30 cellular contexts compared by ENCODE assay signal in the genomic region with DNA sequence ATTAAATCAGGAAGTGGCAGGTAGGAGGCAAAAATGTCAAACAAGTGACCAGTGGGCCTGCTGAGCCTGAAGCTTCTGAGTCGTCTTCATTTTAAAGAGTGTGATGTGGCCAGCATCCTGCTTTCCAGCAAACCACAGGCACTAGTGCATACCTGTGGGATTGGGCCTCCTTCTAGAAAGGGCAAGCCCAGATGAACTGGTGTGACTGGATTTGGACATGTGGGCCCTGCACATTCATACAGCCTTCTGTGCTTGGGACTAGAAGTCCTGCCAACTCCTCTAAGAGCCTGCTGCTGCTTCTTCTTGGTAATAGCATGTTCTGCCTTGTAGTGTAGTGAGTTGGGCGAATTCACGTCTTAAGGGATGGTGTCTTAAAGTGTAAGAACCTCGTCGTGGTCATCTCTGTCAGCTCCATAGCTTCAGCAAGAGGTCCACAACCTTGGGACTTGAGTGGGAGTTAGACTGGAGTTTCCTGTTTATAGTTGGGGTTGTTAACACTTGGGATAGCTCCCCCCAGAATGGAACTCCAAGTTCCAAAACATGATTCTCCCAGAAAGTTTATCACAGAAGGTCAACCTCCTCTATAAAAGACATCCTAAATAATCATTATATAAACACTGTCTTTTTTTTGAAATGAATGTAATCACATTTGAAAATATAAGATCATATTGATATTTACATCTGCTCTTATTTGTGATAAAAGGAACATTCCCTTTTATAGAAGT. TPM values are rescaled to one million over a fixed set of nuclear protein-coding genes. Genes with fewer than 3 reads are reported as not detected.
DNase-seq lines count a peak whose midpoint lies in the region; ATAC-seq, FAIRE-seq and TF ChIP-seq lines count a peak whose summit lies in the region.
"Had no signal": no experiment of that assay in that cellular context is flagged by ENCODE, and none has a peak within 500 bp of the region (broad histone marks: within the 10 kb centered on the region; RNA-seq: fewer than 3 reads in every experiment).

No MANE protein-coding gene starts in this region.

- no CpG with 5 or more reads among the region's 5 CpGs for WGBS in mesendoderm (ENCODE audit: extremely low coverage, insufficient coverage, low lambda C conversion rate)

- no peak overlapping the region for H3K27ac Mint-ChIP-seq in HFFc6
- H3K27ac Mint-ChIP-seq: activated CD4-positive, alpha-beta T cell treated with anti-CD3 and anti-CD28 coated beads, Interleukin-2, amount 10 ng/mL, durations not matched to agents 24 days and 14 days; activated naive CD4-positive, alpha-beta T cell treated with anti-CD3 and anti-CD28 coated beads, Interleukin-2, amount 50 U/mL, for 24 hours; mesothelial cell of epicardium; naive thymus-derived CD8-positive, alpha-beta T cell; stimulated activated effector memory CD8-positive, alpha-beta T cell treated with anti-CD3 and anti-CD28 coated beads, Interleukin-12 subunit alpha, Interleukin-12 subunit beta, amount 100 ng/mL, for 72 hours; T-helper 17 cell had no signal

- H3K4me3 ChIP-seq in bronchial epithelial cell (ENCODE audit: low read depth, low read length) (no peak overlapping the region), mesendoderm (ENCODE audit: low read length) (no peak overlapping the region)
- H3K4me3 ChIP-seq: BLaER1 treated with 17β-estradiol and CSF1 and Interleukin-3, amounts not matched to agents 10 nM and 100 nM; dorsolateral prefrontal cortex; heart right ventricle; spleen had no signal

- H3K56ac ChIP-seq in mesendoderm (ENCODE audit: low read length): no peak overlapping the region

- no peak overlapping the region for H3K4ac ChIP-seq in mesendoderm (ENCODE audit: low read depth, low read length)

- no peak overlapping the region for H4K5ac ChIP-seq in mesendoderm (ENCODE audit: low read length)

- no peaks in the 10 kb centered on the region for H3K9me3 Mint-ChIP-seq in HFFc6
- H3K9me3 Mint-ChIP-seq: activated CD4-positive, alpha-beta T cell treated with anti-CD3 and anti-CD28 coated beads, Interleukin-2, amount 10 ng/mL, durations not matched to agents 24 days and 14 days; activated naive CD4-positive, alpha-beta T cell treated with anti-CD3 and anti-CD28 coated beads, Interleukin-2, amount 50 U/mL, for 24 hours; mesothelial cell of epicardium; naive thymus-derived CD8-positive, alpha-beta T cell; stimulated activated effector memory CD8-positive, alpha-beta T cell treated with anti-CD3 and anti-CD28 coated beads, Interleukin-12 subunit alpha, Interleukin-12 subunit beta, amount 100 ng/mL, for 72 hours had no signal

- H3K79me1 ChIP-seq in mesendoderm (ENCODE audit: low read length): peaks cover 3% of the 10 kb centered on the region

- peaks cover 27% of the 10 kb centered on the region for H3K36me3 Mint-ChIP-seq in HFFc6 (ENCODE audit: low read depth)
- H3K36me3 Mint-ChIP-seq: activated naive CD4-positive, alpha-beta T cell treated with anti-CD3 and anti-CD28 coated beads, Interleukin-2, amount 50 U/mL, for 24 hours; mesothelial cell of epicardium; naive thymus-derived CD8-positive, alpha-beta T cell; stimulated activated effector memory CD8-positive, alpha-beta T cell treated with anti-CD3 and anti-CD28 coated beads, Interleukin-12 subunit alpha, Interleukin-12 subunit beta, amount 100 ng/mL, for 72 hours had no signal

- no peak overlapping the region for H2AK5ac ChIP-seq in mesendoderm (ENCODE audit: low read length)

- peak; percentile 20 for DNase-seq in AG20443 (ENCODE audit: low spot score)
- peak; percentile 47 for DNase-seq in HFFc6
- DNase-seq in bronchial epithelial cell (ENCODE audit: low read depth): peak; percentile 19
- DNase-seq in mesendoderm: no peak
- no peak for DNase-seq in NCI-H526 treated with DMSO at 0.1 percent for 48 hours (lab: John Stamatoyannopoulos, UW)
- no peak for DNase-seq in SKM-1 treated with dmso at 0.1 percent for 144 hours (lab: John Stamatoyannopoulos, UW; ENCODE audit: unreplicated experiment)
- no peak for DNase-seq in GM10248 (ENCODE audit: extremely low spot score)
- DNase-seq: ACHN; activated CD4-positive, alpha-beta T cell treated with anti-CD3 and anti-CD28 coated beads, Interleukin-2, amount 10 ng/mL, durations not matched to agents 24 days and 14 days; anterior cingulate cortex; central memory CD4-positive, alpha-beta T cell; COR-L47; dorsolateral prefrontal cortex; heart right ventricle; naive thymus-derived CD8-positive, alpha-beta T cell; NCI-H524; retina; spleen; stimulated activated CD4-positive, alpha-beta T cell treated with anti-CD3 and anti-CD28 coated beads, Interleukin-2, amount 100 ng/mL, for 48 hours; T-helper 17 cell had no signal

- H4K8ac ChIP-seq in mesendoderm (ENCODE audit: low read depth, low read length): no peak overlapping the region

- ATAC-seq in GM19023 (IDR thresholded peaks at IDR 0.05; ENCODE audit: unreplicated experiment): no peak
- ATAC-seq: heart right ventricle; left lobe of liver; naive thymus-derived CD8-positive, alpha-beta T cell; stimulated activated effector memory CD8-positive, alpha-beta T cell treated with anti-CD3 and anti-CD28 coated beads, Interleukin-12 subunit alpha, Interleukin-12 subunit beta, amount 100 ng/mL, for 72 hours; T-helper 17 cell had no signal

- POLR2A ChIA-PET in GM10248 (lab: Yijun Ruan, JAX): no interaction called here

- H3K27me3 ChIP-seq in bronchial epithelial cell (ENCODE audit: control insufficient read depth, insufficient read depth, low read length) (no peaks in the 10 kb centered on the region), mesendoderm (ENCODE audit: insufficient read depth, low read length, poor library complexity) (no peaks in the 10 kb centered on the region)
- H3K27me3 ChIP-seq: BLaER1 treated with 17β-estradiol and CSF1 and Interleukin-3, amounts not matched to agents 10 nM and 100 nM; dorsolateral prefrontal cortex; spleen had no signal

- no peak overlapping the region for H2BK15ac ChIP-seq in mesendoderm (replicated peaks; ENCODE audit: low read depth)

- peak overlapping the region; percentile 10 for H3K27ac ChIP-seq in mesendoderm (ENCODE audit: low read depth, low read length)
- H3K27ac ChIP-seq: BLaER1 treated with 17β-estradiol and CSF1 and Interleukin-3, amounts not matched to agents 10 nM and 100 nM; dorsolateral prefrontal cortex; heart right ventricle; KMS-11; spleen; VCaP had no signal

- H3K79me2 ChIP-seq in mesendoderm (ENCODE audit: control insufficient read depth, insufficient read depth, low read length): no peaks in the 10 kb centered on the region

- H3K4me3 Mint-ChIP-seq in HFFc6: no peak overlapping the region
- H3K4me3 Mint-ChIP-seq: activated CD4-positive, alpha-beta T cell treated with anti-CD3 and anti-CD28 coated beads, Interleukin-2, amount 10 ng/mL, durations not matched to agents 24 days and 14 days; activated naive CD4-positive, alpha-beta T cell treated with anti-CD3 and anti-CD28 coated beads, Interleukin-2, amount 50 U/mL, for 24 hours; mesothelial cell of epicardium; naive thymus-derived CD8-positive, alpha-beta T cell; stimulated activated effector memory CD8-positive, alpha-beta T cell treated with anti-CD3 and anti-CD28 coated beads, Interleukin-12 subunit alpha, Interleukin-12 subunit beta, amount 100 ng/mL, for 72 hours; T-helper 17 cell had no signal

- no peak overlapping the region for H2BK120ac ChIP-seq in mesendoderm (ENCODE audit: low read depth, low read length)

- H3K18ac ChIP-seq in mesendoderm (ENCODE audit: low read length): no peak overlapping the region

- H2BK5ac ChIP-seq in mesendoderm (ENCODE audit: low read length): no peak overlapping the region

- peaks cover 11% of the 10 kb centered on the region for H3K4me1 Mint-ChIP-seq in HFFc6 (ENCODE audit: low read depth)
- H3K4me1 Mint-ChIP-seq: activated CD4-positive, alpha-beta T cell treated with anti-CD3 and anti-CD28 coated beads, Interleukin-2, amount 10 ng/mL, durations not matched to agents 24 days and 14 days; activated naive CD4-positive, alpha-beta T cell treated with anti-CD3 and anti-CD28 coated beads, Interleukin-2, amount 50 U/mL, for 24 hours; mesothelial cell of epicardium; naive thymus-derived CD8-positive, alpha-beta T cell; stimulated activated effector memory CD8-positive, alpha-beta T cell treated with anti-CD3 and anti-CD28 coated beads, Interleukin-12 subunit alpha, Interleukin-12 subunit beta, amount 100 ng/mL, for 72 hours; T-helper 17 cell had no signal

- H3K4me1 ChIP-seq in mesendoderm (ENCODE audit: control insufficient read depth, low read depth, low read length): peaks cover 7% of the 10 kb centered on the region
- H3K4me1 ChIP-seq: spleen had no signal

- no peak overlapping the region for H3K9ac ChIP-seq in mesendoderm (ENCODE audit: low read length)
- H3K9ac ChIP-seq: BLaER1 treated with 17β-estradiol and CSF1 and Interleukin-3, amounts not matched to agents 10 nM and 100 nM; KMS-11 had no signal

- no peaks in the 10 kb centered on the region for H3K36me3 ChIP-seq in bronchial epithelial cell (ENCODE audit: control insufficient read depth, insufficient read depth, low read length)
- peaks cover 2% of the 10 kb centered on the region for H3K36me3 ChIP-seq in mesendoderm (ENCODE audit: control insufficient read depth, insufficient read depth, low read length)
- H3K36me3 ChIP-seq: BLaER1 treated with 17β-estradiol and CSF1 and Interleukin-3, amounts not matched to agents 10 nM and 100 nM; heart right ventricle; spleen had no signal

- H3K4me2 ChIP-seq in mesendoderm (ENCODE audit: low read length): no peak overlapping the region
- H3K4me2 ChIP-seq: KMS-11 had no signal

- no peak for TF ChIP-seq CTCF in HFFc6 (IDR thresholded peaks at IDR 0.05)
- TF ChIP-seq CTCF in bronchial epithelial cell (IDR thresholded peaks at IDR 0.05; ENCODE audit: insufficient read depth, low read length, severe bottlenecking): no peak
- no peak for TF ChIP-seq CTCF in GM10248 (IDR thresholded peaks at IDR 0.05; ENCODE audit: control extremely low read depth, extremely low read depth, low read depth, missing control alignments)

- FAIRE-seq in bronchial epithelial cell (lab: Jason Lieb, UNC): no peak
- FAIRE-seq: GM19239, HTR-8/SVneo had no signal

- no peak overlapping the region for H3K23ac ChIP-seq in mesendoderm (ENCODE audit: low read length)

- CTCF ChIA-PET in GM10248 (lab: Yijun Ruan, JAX): interaction anchor here (1.6 to 2.6 kb wide), 3 partner anchors 8 to 21 kb away, joined by 4 to 8 read pairs (median 7); no protein-coding TSS in a partner anchor

- H3K27me3 Mint-ChIP-seq in HFFc6 (ENCODE audit: insufficient read depth): no peaks in the 10 kb centered on the region; the same call in 1 of the 2 replicates
- H3K27me3 Mint-ChIP-seq: activated CD4-positive, alpha-beta T cell treated with anti-CD3 and anti-CD28 coated beads, Interleukin-2, amount 10 ng/mL, durations not matched to agents 24 days and 14 days had no signal

RNA-seq across cellular contexts. Expression of a gene that starts 11.2 kb away (rescaled TPM):
- total RNA-seq in HFFc6 (2021; fragmentation: NEBNext Ultra II Directional; extraction: Animal tissue kit (Norgen Biotek cat#: 25700)): 10 to 100 TPM in 4 of 6 experiments, 1 to 10 TPM in 2; 9.4 to 13.5 (median 11.1) TPM
- 0.13 and 0.26 TPM in 2 replicates for total RNA-seq in bronchial epithelial cell
- 0.52 TPM for polyA plus RNA-seq in mesendoderm (2013, experiment 1 of 2)
- polyA plus RNA-seq in mesendoderm (2013, experiment 2 of 2): 0.64 TPM
- total RNA-seq: activated CD4-positive, alpha-beta T cell treated with anti-CD3 and anti-CD28 coated beads, Interleukin-2, amount 10 ng/mL, durations not matched to agents 24 days and 14 days; naive thymus-derived CD8-positive, alpha-beta T cell had no signal
- polyA plus RNA-seq: naive thymus-derived CD8-positive, alpha-beta T cell had no signal

Comparison
In these comparisons a context has a peak if more than half of its experiments do, and no peak if none do; other contexts are left out.
1. DNase-seq: peak in AG20443 (single experiment), HFFc6 (single experiment) and bronchial epithelial cell (single experiment); none in mesendoderm (single experiment), NCI-H526 treated with DMSO at 0.1 percent for 48 hours (single experiment), SKM-1 treated with dmso at 0.1 percent for 144 hours (single experiment) and GM10248 (single experiment).